8 cellular contexts compared by ENCODE assay signal in the genomic region with DNA sequence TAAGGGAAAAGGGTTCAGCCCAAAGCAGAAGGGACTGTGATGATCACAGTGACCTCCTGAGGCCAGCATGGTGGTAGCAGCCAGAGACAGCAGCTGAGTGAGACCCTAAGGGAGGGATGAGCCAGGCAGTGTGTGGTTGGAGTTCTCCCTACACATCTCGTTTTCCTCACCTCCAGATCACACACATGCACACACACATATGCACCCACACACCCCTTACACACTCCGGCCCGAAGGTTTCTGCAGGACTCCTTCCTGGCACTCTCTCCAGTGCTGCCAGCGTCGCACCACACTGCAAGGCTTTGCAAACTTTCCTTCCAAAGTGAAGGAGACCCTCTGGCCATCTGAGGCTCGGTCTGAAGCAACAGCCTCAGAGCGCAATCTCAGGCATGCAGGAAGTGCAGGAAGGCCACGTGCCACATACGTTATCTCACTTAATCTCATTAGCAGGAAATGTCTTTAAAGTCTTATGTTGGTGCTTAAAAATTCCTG. TPM values are rescaled to one million over a fixed set of nuclear protein-coding genes. Genes with fewer than 3 reads are reported as not detected.
DNase-seq lines count a peak whose midpoint lies in the region; ATAC-seq and TF ChIP-seq lines count a peak whose summit lies in the region.

No MANE protein-coding gene starts in this region.

- intact Hi-C loops in body of pancreas (cut with DNase I): no loop called here

- 26 to 29% methylated on average over 9 of the region's 9 CpGs for WGBS in body of pancreas, 2 donors
- WGBS in mesodermal cell (ENCODE audit: insufficient coverage in 2 of 2), 2 experiments: 40 to 47% methylated on average over 4 to 7 of the region's 9 CpGs

- TF ChIP-seq POLR2A in body of pancreas (IDR thresholded peaks at IDR 0.05): no peak

- peaks cover 56% of the 10 kb centered on the region for H3K4me1 ChIP-seq in body of pancreas
- H3K4me1 ChIP-seq in mesodermal cell (ENCODE audit: control insufficient read depth, insufficient read depth, low read length, poor library complexity, severe bottlenecking): peaks cover 49% of the 10 kb centered on the region

- DNase-seq in COLO668 (lab: John Stamatoyannopoulos, UW; ENCODE audit: unreplicated experiment) (peak; percentile 23), HuH-7 (ENCODE audit: low spot score) (peak; percentile 36), body of pancreas (peak in 2 of 4 donors; percentile 45 to 51)
- DNase-seq in stimulated activated CD4-positive, alpha-beta T cell treated with anti-CD3 and anti-CD28 coated beads, Interleukin-15, amount 100 ng/mL, for 24 hours: no peak

- H3K4me3 ChIP-seq in body of pancreas (no peak overlapping the region), mesodermal cell (ENCODE audit: extremely low read depth, insufficient read depth, low read length, poor library complexity, severe bottlenecking) (no peak overlapping the region)

- peak in 1 of 7 experiments; percentile 3 for TF ChIP-seq CTCF in body of pancreas (IDR thresholded peaks at IDR 0.05)

- H3K36me3 ChIP-seq in body of pancreas (replicated peaks in 1 of 2; ENCODE audit: insufficient read depth in 1 of 2, low read depth in 2 of 2) (no peaks in the 10 kb centered on the region), mesodermal cell (ENCODE audit: control insufficient read depth, insufficient read depth, low read length) (no peaks in the 10 kb centered on the region)

- no peaks in the 10 kb centered on the region for H3K27me3 ChIP-seq in body of pancreas

- ATAC-seq in body of pancreas (no peak), HG03175 (IDR thresholded peaks at IDR 0.05; ENCODE audit: unreplicated experiment) (no peak), GM21619 (IDR thresholded peaks at IDR 0.05; ENCODE audit: unreplicated experiment) (no peak), HG03342 (IDR thresholded peaks at IDR 0.05; ENCODE audit: unreplicated experiment) (no peak)

- H3K9me3 ChIP-seq in body of pancreas: no peaks in the 10 kb centered on the region
- no peaks in the 10 kb centered on the region for H3K9me3 ChIP-seq in mesodermal cell (ENCODE audit: control insufficient read depth, low read length)

- peak overlapping the region in 3 of 4 donors; percentile 91 to 93 (median 92) for H3K27ac ChIP-seq in body of pancreas
- peak overlapping the region; percentile 59 for H3K27ac ChIP-seq in mesodermal cell (ENCODE audit: low read depth, low read length, severe bottlenecking)

RNA-seq across cellular contexts. Expression of gene TP53I11, which starts 26.9 kb away (rescaled TPM):
- 10 to 100 TPM; 21.8 to 91.0 TPM for total RNA-seq in body of pancreas
- 155 TPM for polyA plus RNA-seq in mesodermal cell (2013, experiment 1 of 2)
- 115 TPM for polyA plus RNA-seq in mesodermal cell (2013, experiment 2 of 2)
